Comparison of ENCODE assay signal across 18 cellular contexts in the genomic region with DNA sequence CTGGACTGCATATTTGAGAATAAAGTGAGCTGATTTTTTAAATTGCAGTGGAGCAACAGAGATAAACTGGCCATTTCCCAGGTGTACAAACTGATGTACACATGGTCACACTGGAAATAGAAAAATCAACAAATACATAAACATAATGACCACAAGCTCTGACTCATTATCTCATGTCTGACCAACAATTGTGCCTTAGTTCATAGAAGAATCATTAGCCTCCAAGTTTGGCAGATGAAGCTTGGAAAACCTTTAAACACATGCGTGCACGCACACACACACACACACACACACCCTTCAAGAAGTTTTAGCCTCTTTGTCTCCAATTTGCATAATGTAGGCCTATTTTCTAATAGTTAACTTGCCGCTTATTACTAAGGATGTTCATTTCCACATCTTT.
A peak's percentile ranks its signal among the peaks of the same experiment; 100 is the strongest.
DNase-seq lines count a peak whose midpoint lies in the region; ATAC-seq and TF ChIP-seq lines count a peak whose summit lies in the region.
"Had no signal": no experiment of that assay in that cellular context is flagged by ENCODE, and none has a peak within 500 bp of the region (broad histone marks: within the 10 kb centered on the region; RNA-seq: fewer than 3 reads in every experiment).

No MANE protein-coding gene starts in this region.

- H3K4me2 ChIP-seq in PC-3 (ENCODE audit: low read length) = no peak overlapping the region
- H3K4me2 ChIP-seq: BLaER1, GM23338 had no signal

- H3K9ac ChIP-seq in PC-3 (ENCODE audit: low read length) = no peak overlapping the region
- no peak overlapping the region for H3K9ac ChIP-seq in endodermal cell (ENCODE audit: extremely low read depth, low read length, poor library complexity, severe bottlenecking)
- H3K9ac ChIP-seq: BLaER1 had no signal

- H3K4me3 ChIP-seq in PC-3 (ENCODE audit: low read length) (no peak overlapping the region), astrocyte of the spinal cord (ENCODE audit: low read depth, low read length) (no peak overlapping the region), endodermal cell (ENCODE audit: low read length) (no peak overlapping the region)
- H3K4me3 ChIP-seq: BLaER1, GM23338 had no signal

- H3K36me3 ChIP-seq in PC-3 (ENCODE audit: low read depth, low read length) = no peaks in the 10 kb centered on the region
- no peaks in the 10 kb centered on the region for H3K36me3 ChIP-seq in endodermal cell (ENCODE audit: control insufficient read depth, insufficient read depth, low read length)
- H3K36me3 ChIP-seq: BLaER1 had no signal

- H3K27ac Mint-ChIP-seq in endodermal cell = no peak overlapping the region
- H3K27ac Mint-ChIP-seq: CD8-positive, alpha-beta T cell; GM23338; HFFc6 had no signal

- H2AFZ ChIP-seq in PC-3 (ENCODE audit: low read length) = no peak overlapping the region
- H2AFZ ChIP-seq: GM23338 had no signal

- no peaks in the 10 kb centered on the region for H3K79me2 ChIP-seq in PC-3 (ENCODE audit: low read length)

- intact Hi-C loops in PC-3 (cut with micrococcal nuclease) = no loop called here

- H3K4me3 Mint-ChIP-seq in endodermal cell = no peak overlapping the region
- H3K4me3 Mint-ChIP-seq: CD8-positive, alpha-beta T cell; GM23338; HFFc6 had no signal

- H3K9me3 ChIP-seq in PC-3 (ENCODE audit: low read length) (no peaks in the 10 kb centered on the region), endodermal cell (ENCODE audit: control insufficient read depth, low read length) (no peaks in the 10 kb centered on the region)
- H3K9me3 ChIP-seq: BLaER1 had no signal

- H3K27me3 ChIP-seq in PC-3 (ENCODE audit: low read length) (no peaks in the 10 kb centered on the region), endodermal cell (ENCODE audit: control insufficient read depth, insufficient read depth, low read length, poor library complexity, severe bottlenecking) (no peaks in the 10 kb centered on the region)
- H3K27me3 ChIP-seq: BLaER1 had no signal

- H3K4me1 Mint-ChIP-seq in endodermal cell = no peaks in the 10 kb centered on the region
- H3K4me1 Mint-ChIP-seq: GM23338 had no signal

- WGBS in endodermal cell (ENCODE audit: insufficient coverage in 1 of 2, insufficient read length in 1 of 2), 2 experiments = 77 to 93% methylated on average over 2 to 3 of the region's 3 CpGs

- H3K9me3 Mint-ChIP-seq in endodermal cell = no peaks in the 10 kb centered on the region
- H3K9me3 Mint-ChIP-seq: GM23338 had no signal

- H3K27ac ChIP-seq in PC-3 (ENCODE audit: low read length) (no peak overlapping the region), endodermal cell (ENCODE audit: low read depth, low read length) (no peak overlapping the region)
- H3K27ac ChIP-seq: BLaER1 had no signal

- H3K4me1 ChIP-seq in PC-3 (ENCODE audit: insufficient read depth, low read length) = no peaks in the 10 kb centered on the region
- H3K4me1 ChIP-seq in endodermal cell (ENCODE audit: control insufficient read depth, insufficient read depth, low read length) = no peaks in the 10 kb centered on the region
- H3K4me1 ChIP-seq: BLaER1 had no signal

- DNase-seq in Caki2 (ENCODE audit: low read depth) = peak; percentile 50
- peak; percentile 6 for DNase-seq in PC-3
- peak; percentile 22 for DNase-seq in astrocyte of the spinal cord (ENCODE audit: low read depth, low spot score)
- peak; percentile 42 for DNase-seq in renal cortical epithelial cell (ENCODE audit: low read depth)
- DNase-seq in mucosa of gallbladder (ENCODE audit: low spot score) = no peak
- DNase-seq in endodermal cell = no peak
- DNase-seq: 8988T; CD8-positive, alpha-beta T cell; DMS 273 treated with DMSO at 0.1 percent for 48 hours; DND-41; EL; H7; HFFc6 had no signal

- H3K9me2 ChIP-seq in PC-3 (replicated peaks; ENCODE audit: low read length) = no peaks in the 10 kb centered on the region

- BruUV-seq in PC-3 (replicated peaks; lab: Mats Ljungman, UMichigan) = no TSS peak

- TF ChIP-seq CTCF in PC-3 (conservative IDR thresholded peaks at IDR 0.05; ENCODE audit: low read depth, low read length) (no peak), astrocyte of the spinal cord (IDR thresholded peaks at IDR 0.05; ENCODE audit: low read depth, low read length) (no peak), endodermal cell (conservative IDR thresholded peaks at IDR 0.05) (no peak)

- POLR2A ChIA-PET in PC-3 (lab: Charles Lee; ENCODE audit: unreplicated experiment) = no interaction called here

- no peak for ATAC-seq in PC-3
- no peak for ATAC-seq in HG02870 (IDR thresholded peaks at IDR 0.05; ENCODE audit: unreplicated experiment)
- ATAC-seq in GM21447 (IDR thresholded peaks at IDR 0.05; ENCODE audit: unreplicated experiment) = no peak
- ATAC-seq: CD8-positive, alpha-beta T cell; GM23338; HCT116 had no signal

- in situ Hi-C loops in Caki2 (cut with HindIII; ENCODE audit: low pct_unique_long_range_greater_than_20kb, low sequenced_read_pairs) = no loop called here
- in situ Hi-C loops in astrocyte of the spinal cord (cut with HindIII; ENCODE audit: low sequenced_read_pairs) = no loop called here

- no peaks in the 10 kb centered on the region for H4K20me1 ChIP-seq in PC-3 (ENCODE audit: low read length)
- H4K20me1 ChIP-seq: BLaER1 had no signal

- CTCF ChIA-PET in PC-3 (lab: Charles Lee) = no interaction called here

- H3K36me3 Mint-ChIP-seq in endodermal cell (ENCODE audit: low read depth) = no peaks in the 10 kb centered on the region
- H3K36me3 Mint-ChIP-seq: CD8-positive, alpha-beta T cell had no signal

- no peaks in the 10 kb centered on the region for H3F3A ChIP-seq in PC-3 (ENCODE audit: low read length, unreplicated experiment)

- no peaks in the 10 kb centered on the region for H3K27me3 Mint-ChIP-seq in endodermal cell (ENCODE audit: insufficient read depth)

Comparison
In these comparisons a context has a peak if more than half of its experiments do, and no peak if none do; other contexts are left out.
1. DNase-seq: peak in Caki2 (single experiment), PC-3 (single experiment), astrocyte of the spinal cord (single experiment) and renal cortical epithelial cell (single experiment); none in mucosa of gallbladder (single experiment) and endodermal cell (single experiment).